8 cellular contexts compared by ENCODE assay signal in genomic region chr22:39622881-39623367, GRCh38. TPM values are rescaled to one million over a fixed set of nuclear protein-coding genes. Genes with fewer than 3 reads are reported as not detected.
DNase-seq lines count a peak whose midpoint lies in the region; ATAC-seq and FAIRE-seq lines count a peak whose summit lies in the region.

No MANE protein-coding gene starts in this region.

- H3K27me3 ChIP-seq in small intestine (ENCODE audit: control insufficient read depth in 2 of 2, insufficient read depth in 2 of 2, low read length in 2 of 2): peaks cover 0 to 4% of the 10 kb centered on the region in 2 donors

- no peaks in the 10 kb centered on the region for H3K36me3 ChIP-seq in small intestine (ENCODE audit: control insufficient read depth in 2 of 2, insufficient read depth in 2 of 2, low read length in 2 of 2)

- no peak overlapping the region for H3K4me3 ChIP-seq in small intestine (ENCODE audit: low read depth in 1 of 2, low read length in 2 of 2)

- ATAC-seq in activated T-cell treated with anti-CD3 and anti-CD28 coated beads, Interleukin-2, amount 50 U/mL, for 72 hours (replicated peaks in 1 of 2): peak; percentile 68 to 71
- no peak for ATAC-seq in GM19324 (IDR thresholded peaks at IDR 0.05; ENCODE audit: low FRiP score, unreplicated experiment)
- ATAC-seq in HG03045 (IDR thresholded peaks at IDR 0.05; ENCODE audit: unreplicated experiment): no peak

- no peaks in the 10 kb centered on the region for H3K36me3 Mint-ChIP-seq in activated T-cell treated with anti-CD3 and anti-CD28 coated beads, Interleukin-2, amount 50 U/mL, for 72 hours (ENCODE audit: insufficient read depth in 2 of 2)

- H3K9me3 Mint-ChIP-seq in activated T-cell treated with anti-CD3 and anti-CD28 coated beads, Interleukin-2, amount 50 U/mL, for 72 hours: no peaks in the 10 kb centered on the region

- no peaks in the 10 kb centered on the region for H3K9me3 ChIP-seq in small intestine (ENCODE audit: control insufficient read depth, low read depth)

- WGBS in small intestine, 3 donors: 36 to 48% (median 41%) methylated on average over 17 of the region's 17 CpGs

- H3K4me1 Mint-ChIP-seq in activated T-cell treated with anti-CD3 and anti-CD28 coated beads, Interleukin-2, amount 50 U/mL, for 72 hours (ENCODE audit: low read depth): peaks cover 3% of the 10 kb centered on the region

- no peaks in the 10 kb centered on the region for H3K4me1 ChIP-seq in small intestine (ENCODE audit: control insufficient read depth in 2 of 2, insufficient read depth in 1 of 2, low read depth in 1 of 2, low read length in 1 of 2)

- H3K27me3 Mint-ChIP-seq in activated T-cell treated with anti-CD3 and anti-CD28 coated beads, Interleukin-2, amount 50 U/mL, for 72 hours (ENCODE audit: low read depth): peaks cover 5% of the 10 kb centered on the region

- FAIRE-seq in small intestine (lab: Jason Lieb, UNC): no peak

- H3K27ac ChIP-seq in small intestine (ENCODE audit: low read depth in 1 of 2, low read length in 1 of 2): no peak overlapping the region

- H3K27ac Mint-ChIP-seq in activated T-cell treated with anti-CD3 and anti-CD28 coated beads, Interleukin-2, amount 50 U/mL, for 72 hours: no peak overlapping the region

- H3K4me3 Mint-ChIP-seq in activated T-cell treated with anti-CD3 and anti-CD28 coated beads, Interleukin-2, amount 50 U/mL, for 72 hours: no peak overlapping the region

- peak; percentile 29 for DNase-seq in EH (ENCODE audit: low read depth)
- DNase-seq in NOMO-1 treated with DMSO at 0.1 percent for 48 hours (lab: John Stamatoyannopoulos, UW; ENCODE audit: unreplicated experiment): peak; percentile 52
- DNase-seq in activated T-cell treated with anti-CD3 and anti-CD28 coated beads, Interleukin-2, amount 50 U/mL, for 72 hours: peak; percentile 70 to 77
- DNase-seq in glomerular visceral epithelial cell (ENCODE audit: extremely low spot score): peak; percentile 21
- peak; percentile 37 for DNase-seq in small intestine
- DNase-seq in superior temporal gyrus (ENCODE audit: extremely low spot score): no peak

RNA-seq across cellular contexts. Expression of gene CACNA1I, which starts 52.4 kb away (rescaled TPM):
- total RNA-seq in activated T-cell treated with anti-CD3 and anti-CD28 coated beads, Interleukin-2, amount 50 U/mL, for 72 hours: under 1 TPM; 0.34 to 0.58 TPM
- under 1 TPM in 2 of 3 donors, not detected in 1; under 0.01 to 0.18 TPM for polyA plus RNA-seq in small intestine

Comparison
In these comparisons a context has a peak if more than half of its experiments do, and no peak if none do; other contexts are left out.
1. ATAC-seq: peak in activated T-cell treated with anti-CD3 and anti-CD28 coated beads, Interleukin-2, amount 50 U/mL, for 72 hours (2 of 2); none in GM19324 (single experiment) and HG03045 (single experiment).